1 cellular context compared by ENCODE assay signal in the genomic region with DNA sequence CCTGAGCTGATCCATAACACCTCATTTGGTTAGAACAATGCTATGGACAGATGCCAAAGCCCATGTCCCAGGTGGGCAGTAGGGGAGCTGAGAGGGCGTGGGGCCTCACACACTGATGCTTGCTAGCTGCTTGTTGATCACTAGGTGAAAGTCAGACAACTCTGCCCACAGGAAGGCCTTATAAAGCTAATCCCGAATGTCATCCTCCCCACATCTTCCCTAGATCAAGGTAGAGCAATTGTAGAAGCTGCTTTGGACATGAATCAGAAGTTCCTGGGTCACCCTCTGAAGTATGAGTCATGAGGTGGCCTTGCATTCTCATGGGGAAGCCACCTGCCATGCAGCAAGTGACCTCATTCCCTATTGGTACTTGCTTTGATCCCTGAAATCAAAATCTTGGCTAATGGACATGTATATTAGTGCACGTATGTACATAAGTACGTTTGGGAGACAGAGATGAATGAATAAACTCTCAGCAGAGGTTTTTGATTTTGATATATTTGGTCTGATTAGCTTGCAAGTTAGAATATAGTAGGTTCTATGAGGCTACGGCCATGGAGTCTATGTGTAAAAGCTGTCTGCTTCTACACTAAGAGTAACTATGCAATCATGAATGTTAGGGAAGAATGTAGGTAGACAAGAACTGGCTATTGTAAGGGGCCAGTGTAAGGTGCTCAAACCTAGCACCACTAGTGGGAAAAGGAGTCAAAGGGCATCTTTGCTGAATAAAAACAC.
TF ChIP-seq lines count a peak whose summit lies in the region.

No MANE protein-coding gene starts in this region.

TF ChIP-seq in HepG2, 621 proteins besides CTCF, POLR2A, EP300 and RAD21 (continued from another document and continues in another):
- TF ChIP-seq ZNF382 (CRISPR knock-in tag; IDR thresholded peaks at IDR 0.05; ENCODE audit: borderline replicate concordance) = no peak
- no peak for TF ChIP-seq MED8 (CRISPR knock-in tag; IDR thresholded peaks at IDR 0.05; ENCODE audit: insufficient replicate concordance)
- TF ChIP-seq ZNF629 (CRISPR knock-in tag; conservative IDR thresholded peaks at IDR 0.05) = no peak
- TF ChIP-seq BRD4 (CRISPR knock-in tag; IDR thresholded peaks at IDR 0.05) = no peak
- TF ChIP-seq RXRA (CRISPR knock-in tag; IDR thresholded peaks at IDR 0.05) = peak; percentile 59; the same call in 1 of the 2 replicates
- peak; percentile 67; the same call in 1 of the 2 replicates for TF ChIP-seq FOXA3 (CRISPR knock-in tag; IDR thresholded peaks at IDR 0.05)
- no peak for TF ChIP-seq HOXA9 (CRISPR knock-in tag; IDR thresholded peaks at IDR 0.05; ENCODE audit: borderline replicate concordance)
- TF ChIP-seq THAP8 (CRISPR knock-in tag; IDR thresholded peaks at IDR 0.05; ENCODE audit: borderline replicate concordance) = no peak
- no peak for TF ChIP-seq CBX1 (IDR thresholded peaks at IDR 0.05; ENCODE audit: low read depth)
- TF ChIP-seq TFE3 (CRISPR knock-in tag; IDR thresholded peaks at IDR 0.05) = peak; percentile 62; the same call in 1 of the 2 replicates
- TF ChIP-seq TARDBP (CRISPR knock-in tag; IDR thresholded peaks at IDR 0.05) = no peak
- no peak for TF ChIP-seq ONECUT2 (CRISPR knock-in tag; IDR thresholded peaks at IDR 0.05)
- TF ChIP-seq CCDC6 (CRISPR knock-in tag; IDR thresholded peaks at IDR 0.05) = no peak
- TF ChIP-seq AGO1 (IDR thresholded peaks at IDR 0.05; ENCODE audit: low read depth, low read length, poor library complexity, severe bottlenecking) = no peak
- TF ChIP-seq ZNF7 (CRISPR knock-in tag; IDR thresholded peaks at IDR 0.05) = no peak
- TF ChIP-seq HDAC2 (CRISPR knock-in tag; IDR thresholded peaks at IDR 0.05) = peak; percentile 29; the same call in 1 of the 2 replicates
- peak; percentile 71 for TF ChIP-seq SAP130 (CRISPR knock-in tag; IDR thresholded peaks at IDR 0.05; ENCODE audit: low read depth)
- TF ChIP-seq SNAPC2 (CRISPR knock-in tag; IDR thresholded peaks at IDR 0.05) = no peak
- no peak for TF ChIP-seq ATRX (CRISPR knock-in tag; IDR thresholded peaks at IDR 0.05; ENCODE audit: borderline replicate concordance)
- TF ChIP-seq HNF1A (IDR thresholded peaks at IDR 0.05; ENCODE audit: low read depth) = 0 out of 2 replicates have a peak, but pooled peaks have one; percentile 10
- TF ChIP-seq HNF1A (CRISPR knock-in tag; IDR thresholded peaks at IDR 0.05; ENCODE audit: borderline replicate concordance) = no peak
- peak; percentile 40; the same call in 1 of the 2 replicates for TF ChIP-seq GATAD1 (CRISPR knock-in tag; IDR thresholded peaks at IDR 0.05)
- 0 out of 2 replicates have a peak, but pooled peaks have one; percentile 2 for TF ChIP-seq PHF21A (CRISPR knock-in tag; IDR thresholded peaks at IDR 0.05)
- no peak for TF ChIP-seq WIZ (CRISPR knock-in tag; IDR thresholded peaks at IDR 0.05)
- no peak for TF ChIP-seq ZC3H4 (CRISPR knock-in tag; IDR thresholded peaks at IDR 0.05; ENCODE audit: borderline replicate concordance)
- TF ChIP-seq, protein P1, sequence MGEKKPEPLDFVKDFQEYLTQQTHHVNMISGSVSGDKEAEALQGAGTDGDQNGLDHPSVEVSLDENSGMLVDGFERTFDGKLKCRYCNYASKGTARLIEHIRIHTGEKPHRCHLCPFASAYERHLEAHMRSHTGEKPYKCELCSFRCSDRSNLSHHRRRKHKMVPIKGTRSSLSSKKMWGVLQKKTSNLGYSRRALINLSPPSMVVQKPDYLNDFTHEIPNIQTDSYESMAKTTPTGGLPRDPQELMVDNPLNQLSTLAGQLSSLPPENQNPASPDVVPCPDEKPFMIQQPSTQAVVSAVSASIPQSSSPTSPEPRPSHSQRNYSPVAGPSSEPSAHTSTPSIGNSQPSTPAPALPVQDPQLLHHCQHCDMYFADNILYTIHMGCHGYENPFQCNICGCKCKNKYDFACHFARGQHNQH (CRISPR knock-in tag; IDR thresholded peaks at IDR 0.05) = no peak
- TF ChIP-seq STAG1 (CRISPR knock-in tag; IDR thresholded peaks at IDR 0.05) = no peak; the same call in 1 of the 2 replicates
- no peak for TF ChIP-seq ZNF713 (CRISPR knock-in tag; IDR thresholded peaks at IDR 0.05)
- TF ChIP-seq ZNF260 (CRISPR knock-in tag; IDR thresholded peaks at IDR 0.05; ENCODE audit: borderline replicate concordance, low read depth) = no peak
- peak; percentile 88 for TF ChIP-seq ZNF644 (CRISPR knock-in tag; IDR thresholded peaks at IDR 0.05; ENCODE audit: low read depth)
- 0 out of 2 replicates have a peak, but pooled peaks have one; percentile 13 for TF ChIP-seq ZBTB7B (CRISPR knock-in tag; IDR thresholded peaks at IDR 0.05)
- TF ChIP-seq, protein P2, sequence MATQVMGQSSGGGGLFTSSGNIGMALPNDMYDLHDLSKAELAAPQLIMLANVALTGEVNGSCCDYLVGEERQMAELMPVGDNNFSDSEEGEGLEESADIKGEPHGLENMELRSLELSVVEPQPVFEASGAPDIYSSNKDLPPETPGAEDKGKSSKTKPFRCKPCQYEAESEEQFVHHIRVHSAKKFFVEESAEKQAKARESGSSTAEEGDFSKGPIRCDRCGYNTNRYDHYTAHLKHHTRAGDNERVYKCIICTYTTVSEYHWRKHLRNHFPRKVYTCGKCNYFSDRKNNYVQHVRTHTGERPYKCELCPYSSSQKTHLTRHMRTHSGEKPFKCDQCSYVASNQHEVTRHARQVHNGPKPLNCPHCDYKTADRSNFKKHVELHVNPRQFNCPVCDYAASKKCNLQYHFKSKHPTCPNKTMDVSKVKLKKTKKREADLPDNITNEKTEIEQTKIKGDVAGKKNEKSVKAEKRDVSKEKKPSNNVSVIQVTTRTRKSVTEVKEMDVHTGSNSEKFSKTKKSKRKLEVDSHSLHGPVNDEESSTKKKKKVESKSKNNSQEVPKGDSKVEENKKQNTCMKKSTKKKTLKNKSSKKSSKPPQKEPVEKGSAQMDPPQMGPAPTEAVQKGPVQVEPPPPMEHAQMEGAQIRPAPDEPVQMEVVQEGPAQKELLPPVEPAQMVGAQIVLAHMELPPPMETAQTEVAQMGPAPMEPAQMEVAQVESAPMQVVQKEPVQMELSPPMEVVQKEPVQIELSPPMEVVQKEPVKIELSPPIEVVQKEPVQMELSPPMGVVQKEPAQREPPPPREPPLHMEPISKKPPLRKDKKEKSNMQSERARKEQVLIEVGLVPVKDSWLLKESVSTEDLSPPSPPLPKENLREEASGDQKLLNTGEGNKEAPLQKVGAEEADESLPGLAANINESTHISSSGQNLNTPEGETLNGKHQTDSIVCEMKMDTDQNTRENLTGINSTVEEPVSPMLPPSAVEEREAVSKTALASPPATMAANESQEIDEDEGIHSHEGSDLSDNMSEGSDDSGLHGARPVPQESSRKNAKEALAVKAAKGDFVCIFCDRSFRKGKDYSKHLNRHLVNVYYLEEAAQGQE (IDR thresholded peaks at IDR 0.05; ENCODE audit: borderline replicate concordance in 1 of 2, low read depth in 1 of 2, low read length in 2 of 2) = no peak
- 0 out of 2 replicates have a peak, but pooled peaks have one; percentile 14 for TF ChIP-seq ZNF317 (CRISPR knock-in tag; IDR thresholded peaks at IDR 0.05)
- TF ChIP-seq ZNF550 (CRISPR knock-in tag; IDR thresholded peaks at IDR 0.05; ENCODE audit: borderline replicate concordance) = no peak
- TF ChIP-seq RCOR2 (CRISPR knock-in tag; IDR thresholded peaks at IDR 0.05) = no peak; the same call in 1 of the 2 replicates
- TF ChIP-seq, protein P3, sequence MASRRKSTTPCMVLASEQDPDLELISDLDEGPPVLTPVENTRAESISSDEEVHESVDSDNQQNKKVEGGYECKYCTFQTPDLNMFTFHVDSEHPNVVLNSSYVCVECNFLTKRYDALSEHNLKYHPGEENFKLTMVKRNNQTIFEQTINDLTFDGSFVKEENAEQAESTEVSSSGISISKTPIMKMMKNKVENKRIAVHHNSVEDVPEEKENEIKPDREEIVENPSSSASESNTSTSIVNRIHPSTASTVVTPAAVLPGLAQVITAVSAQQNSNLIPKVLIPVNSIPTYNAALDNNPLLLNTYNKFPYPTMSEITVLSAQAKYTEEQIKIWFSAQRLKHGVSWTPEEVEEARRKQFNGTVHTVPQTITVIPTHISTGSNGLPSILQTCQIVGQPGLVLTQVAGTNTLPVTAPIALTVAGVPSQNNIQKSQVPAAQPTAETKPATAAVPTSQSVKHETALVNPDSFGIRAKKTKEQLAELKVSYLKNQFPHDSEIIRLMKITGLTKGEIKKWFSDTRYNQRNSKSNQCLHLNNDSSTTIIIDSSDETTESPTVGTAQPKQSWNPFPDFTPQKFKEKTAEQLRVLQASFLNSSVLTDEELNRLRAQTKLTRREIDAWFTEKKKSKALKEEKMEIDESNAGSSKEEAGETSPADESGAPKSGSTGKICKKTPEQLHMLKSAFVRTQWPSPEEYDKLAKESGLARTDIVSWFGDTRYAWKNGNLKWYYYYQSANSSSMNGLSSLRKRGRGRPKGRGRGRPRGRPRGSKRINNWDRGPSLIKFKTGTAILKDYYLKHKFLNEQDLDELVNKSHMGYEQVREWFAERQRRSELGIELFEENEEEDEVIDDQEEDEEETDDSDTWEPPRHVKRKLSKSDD (CRISPR knock-in tag; IDR thresholded peaks at IDR 0.05; ENCODE audit: low read depth) = no peak
- no peak for TF ChIP-seq ZNF740 (CRISPR knock-in tag; IDR thresholded peaks at IDR 0.05)
- TF ChIP-seq ISL2 (CRISPR knock-in tag; IDR thresholded peaks at IDR 0.05) = no peak
- TF ChIP-seq RBAK (CRISPR knock-in tag; IDR thresholded peaks at IDR 0.05) = no peak
- peak; percentile 79 for TF ChIP-seq SOX5 (CRISPR knock-in tag; IDR thresholded peaks at IDR 0.05; ENCODE audit: borderline replicate concordance)
- TF ChIP-seq, protein P4, sequence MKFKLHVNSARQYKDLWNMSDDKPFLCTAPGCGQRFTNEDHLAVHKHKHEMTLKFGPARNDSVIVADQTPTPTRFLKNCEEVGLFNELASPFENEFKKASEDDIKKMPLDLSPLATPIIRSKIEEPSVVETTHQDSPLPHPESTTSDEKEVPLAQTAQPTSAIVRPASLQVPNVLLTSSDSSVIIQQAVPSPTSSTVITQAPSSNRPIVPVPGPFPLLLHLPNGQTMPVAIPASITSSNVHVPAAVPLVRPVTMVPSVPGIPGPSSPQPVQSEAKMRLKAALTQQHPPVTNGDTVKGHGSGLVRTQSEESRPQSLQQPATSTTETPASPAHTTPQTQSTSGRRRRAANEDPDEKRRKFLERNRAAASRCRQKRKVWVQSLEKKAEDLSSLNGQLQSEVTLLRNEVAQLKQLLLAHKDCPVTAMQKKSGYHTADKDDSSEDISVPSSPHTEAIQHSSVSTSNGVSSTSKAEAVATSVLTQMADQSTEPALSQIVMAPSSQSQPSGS (CRISPR knock-in tag; IDR thresholded peaks at IDR 0.05) = peak; percentile 65; the same call in 1 of the 2 replicates
- no peak for TF ChIP-seq ARNT2 (CRISPR knock-in tag; IDR thresholded peaks at IDR 0.05; ENCODE audit: low read depth)
